8 cellular contexts compared by ENCODE assay signal in the genomic region with DNA sequence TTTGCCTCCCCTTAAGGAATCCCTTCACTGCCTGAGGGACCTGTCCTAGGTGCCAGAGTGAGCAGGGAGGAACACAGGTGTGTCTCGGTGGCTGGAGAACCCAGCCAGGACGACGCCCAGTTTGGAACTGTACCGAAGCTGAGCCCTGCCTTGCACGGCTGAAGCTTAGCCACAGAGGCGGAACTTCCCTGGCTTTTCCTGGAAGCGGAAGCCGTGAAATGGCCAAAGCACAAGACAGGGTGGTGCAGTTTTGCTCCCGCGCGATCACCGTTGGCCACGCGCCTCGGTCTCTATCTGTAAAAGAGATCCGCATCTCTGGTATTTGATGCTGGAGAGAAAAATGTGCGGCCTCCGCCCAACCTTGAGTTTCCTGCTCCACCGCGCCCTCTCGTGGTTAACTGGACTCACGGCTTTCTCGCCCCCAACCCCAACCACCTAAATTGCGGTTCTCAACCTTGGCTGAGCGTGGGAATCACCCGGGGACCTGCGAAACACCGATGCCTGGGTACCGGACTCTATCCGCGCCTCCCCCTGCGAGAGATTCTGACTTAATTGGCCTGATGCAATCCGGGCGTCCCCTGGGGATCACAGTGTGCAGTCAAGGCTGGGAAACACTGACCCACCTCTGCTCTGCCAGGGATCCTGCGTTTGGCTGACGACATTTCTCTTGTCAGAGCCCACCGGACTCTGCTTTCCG.
DNase-seq lines count a peak whose midpoint lies in the region; ATAC-seq and TF ChIP-seq lines count a peak whose summit lies in the region.

No MANE protein-coding gene starts in this region.

- H3K27me3 ChIP-seq in foreskin keratinocyte (no peaks in the 10 kb centered on the region), neuron (ENCODE audit: insufficient read depth, low read length) (peaks cover 4% of the 10 kb centered on the region)

- DNase-seq in AG08395 (ENCODE audit: low spot score) (peak; percentile 73), KBM-7 (peak; percentile 94), SHP77 (lab: John Stamatoyannopoulos, UW) (peak; percentile 67 to 81), foreskin keratinocyte (peak; percentile 34 to 65)
- peak; percentile 93 for DNase-seq in activated effector memory CD4-positive, alpha-beta T cell treated with anti-CD3 and anti-CD28 coated beads, Interleukin-2, amount 50 U/mL, for 16 hours

- peaks cover 3% of the 10 kb centered on the region for H3K9me3 Mint-ChIP-seq in stimulated activated naive CD8-positive, alpha-beta T cell treated with anti-CD3 and anti-CD28 coated beads, Interleukin-15, Interleukin-2, amounts not matched to agents 100 ng/mL and 50 ng/mL, for 24 hours

- H3K9me3 ChIP-seq in neuron (ENCODE audit: low read length) = peaks cover 1% of the 10 kb centered on the region

- peak; percentile 53 for ATAC-seq in GM19025 (IDR thresholded peaks at IDR 0.05; ENCODE audit: low read depth, unreplicated experiment)
- peak; percentile 77 for ATAC-seq in foreskin keratinocyte

- H3K27me3 Mint-ChIP-seq in stimulated activated naive CD8-positive, alpha-beta T cell treated with anti-CD3 and anti-CD28 coated beads, Interleukin-15, Interleukin-2, amounts not matched to agents 100 ng/mL and 50 ng/mL, for 24 hours = peaks cover 14% of the 10 kb centered on the region

- TF ChIP-seq CTCF in foreskin keratinocyte (conservative IDR thresholded peaks at IDR 0.05) = peak; percentile 89

- peak overlapping the region; percentile 21 for H3K4me3 ChIP-seq in neuron (ENCODE audit: low read length)

- no peaks in the 10 kb centered on the region for H3K36me3 ChIP-seq in neuron (ENCODE audit: insufficient read depth, low read length)

- H2AFZ ChIP-seq in neuron (ENCODE audit: low read depth, low read length) = peak overlapping the region; percentile 13

- in situ Hi-C loops in KBM-7 (cut with MboI; ENCODE audit: low pct_unique_long_range_greater_than_20kb, low sequenced_read_pairs) = no loop called here

- H3K27ac Mint-ChIP-seq in stimulated activated naive CD8-positive, alpha-beta T cell treated with anti-CD3 and anti-CD28 coated beads, Interleukin-15, Interleukin-2, amounts not matched to agents 100 ng/mL and 50 ng/mL, for 24 hours = no peak overlapping the region

- H3K4me3 Mint-ChIP-seq in stimulated activated naive CD8-positive, alpha-beta T cell treated with anti-CD3 and anti-CD28 coated beads, Interleukin-15, Interleukin-2, amounts not matched to agents 100 ng/mL and 50 ng/mL, for 24 hours = peak overlapping the region; percentile 65

- H3K4me1 ChIP-seq in foreskin keratinocyte (peaks cover 3% of the 10 kb centered on the region), neuron (ENCODE audit: insufficient read depth, low read length) (peaks cover 2% of the 10 kb centered on the region)

- no peak overlapping the region for H3K27ac ChIP-seq in foreskin keratinocyte

- H3K4me1 Mint-ChIP-seq in stimulated activated naive CD8-positive, alpha-beta T cell treated with anti-CD3 and anti-CD28 coated beads, Interleukin-15, Interleukin-2, amounts not matched to agents 100 ng/mL and 50 ng/mL, for 24 hours (ENCODE audit: low read depth) = peaks cover 19% of the 10 kb centered on the region

- no peaks in the 10 kb centered on the region for H3K36me3 Mint-ChIP-seq in stimulated activated naive CD8-positive, alpha-beta T cell treated with anti-CD3 and anti-CD28 coated beads, Interleukin-15, Interleukin-2, amounts not matched to agents 100 ng/mL and 50 ng/mL, for 24 hours (ENCODE audit: low read depth)
